Comparison of ENCODE assay signal across 14 cellular contexts in genomic region chr6:152130441-152130840, GRCh38.
DNase-seq lines count a peak whose midpoint lies in the region; TF ChIP-seq lines count a peak whose summit lies in the region.
"Had no signal": no experiment of that assay in that cellular context is flagged by ENCODE, and none has a peak within 500 bp of the region (broad histone marks: within the 10 kb centered on the region; RNA-seq: fewer than 3 reads in every experiment).

No MANE protein-coding gene starts in this region.

- TF ChIP-seq CTCF in PC-9 (conservative IDR thresholded peaks at IDR 0.05): no peak
- TF ChIP-seq CTCF in foreskin fibroblast (IDR thresholded peaks at IDR 0.05; ENCODE audit: low read depth, low read length): no peak
- TF ChIP-seq CTCF in ovary (IDR thresholded peaks at IDR 0.05): no peak

- H4K20me1 ChIP-seq in PC-9 (ENCODE audit: insufficient read depth): no peaks in the 10 kb centered on the region
- no peaks in the 10 kb centered on the region for H4K20me1 ChIP-seq in Karpas-422 (ENCODE audit: insufficient read depth, low read depth, low read length)

- H3K27ac ChIP-seq in ACC112 (ENCODE audit: low read depth, low read length) (no peak overlapping the region), PC-9 (no peak overlapping the region), ovary (peak overlapping the region; percentile 83 to 84), Karpas-422 (ENCODE audit: low read length) (no peak overlapping the region)
- H3K27ac ChIP-seq in effector memory CD4-positive, alpha-beta T cell (ENCODE audit: insufficient read depth, low read length, poor library complexity, severe bottlenecking): no peak overlapping the region
- H3K27ac ChIP-seq: KMS-11, neural progenitor cell had no signal

- intact Hi-C loops in PC-9 (cut with micrococcal nuclease; ENCODE audit: unreplicated experiment): no loop called here
- intact Hi-C loops in ovary (cut with DNase I): no loop called here

- H3K79me2 ChIP-seq in ACC112 (ENCODE audit: control insufficient read depth, insufficient read depth, low read length, unreplicated experiment) (no peaks in the 10 kb centered on the region), PC-9 (ENCODE audit: low read depth) (no peaks in the 10 kb centered on the region), Karpas-422 (ENCODE audit: low read length) (no peaks in the 10 kb centered on the region)

- TF ChIP-seq EP300 in ovary (IDR thresholded peaks at IDR 0.05): no peak

- CTCF ChIA-PET in PC-9 (lab: Charles Lee): interaction anchor here (0.7 kb wide), 1 partner anchor 101 kb away, joined by 3 read pairs; no protein-coding TSS in a partner anchor

- no peak for DNase-seq in PC-9
- DNase-seq in foreskin fibroblast: peak; percentile 25 to 66
- no peak for DNase-seq in ovary
- no peak for DNase-seq in effector memory CD4-positive, alpha-beta T cell
- DNase-seq in Karpas-422: no peak
- no peak for DNase-seq in cerebellar nuclear complex (lab: John Stamatoyannopoulos, UW)
- DNase-seq in NCI-H1694 treated with DMSO at 0.1 percent for 48 hours (lab: John Stamatoyannopoulos, UW): no peak
- DNase-seq: NCI-H2081; SK-N-SH; stimulated activated CD4-positive, alpha-beta T cell treated with anti-CD3 and anti-CD28 coated beads, Interleukin-15, amount 100 ng/mL, for 24 hours; stimulated activated CD8-positive, alpha-beta memory T cell treated with anti-CD3 and anti-CD28 coated beads, Interleukin-4, amount 100 ng/mL, for 48 hours had no signal

- H3K9ac ChIP-seq in Karpas-422 (ENCODE audit: low read length): no peak overlapping the region
- H3K9ac ChIP-seq: KMS-11, neural progenitor cell, SK-N-SH had no signal

- TF ChIP-seq POLR2A in ovary (IDR thresholded peaks at IDR 0.05): no peak

- WGBS in ovary, 3 donors: 22 to 40% (median 24%) methylated on average over 2 of the region's 2 CpGs

- BruUV-seq in PC-9 (replicated peaks; lab: Mats Ljungman, UMichigan): no TSS peak

- no peak overlapping the region for H2AFZ ChIP-seq in ACC112 (ENCODE audit: low read length, unreplicated experiment)
- no peak overlapping the region for H2AFZ ChIP-seq in PC-9
- H2AFZ ChIP-seq in Karpas-422 (ENCODE audit: low read length): no peak overlapping the region
- H2AFZ ChIP-seq: neural progenitor cell had no signal

- H3K4me1 ChIP-seq in ACC112 (ENCODE audit: control insufficient read depth, insufficient read depth, low read length, unreplicated experiment) (peaks cover 13% of the 10 kb centered on the region), PC-9 (replicated peaks; ENCODE audit: insufficient read depth) (peaks cover 24% of the 10 kb centered on the region), ovary (ENCODE audit: insufficient read depth) (peaks cover 7% of the 10 kb centered on the region), Karpas-422 (ENCODE audit: low read length) (no peaks in the 10 kb centered on the region)
- H3K4me1 ChIP-seq in effector memory CD4-positive, alpha-beta T cell (ENCODE audit: control insufficient read depth, insufficient read depth, low read length, poor library complexity, severe bottlenecking): no peaks in the 10 kb centered on the region
- H3K4me1 ChIP-seq: neural progenitor cell had no signal

- H3K9me3 ChIP-seq in PC-9 (ENCODE audit: insufficient read depth, low read depth) (no peaks in the 10 kb centered on the region), ovary (no peaks in the 10 kb centered on the region), Karpas-422 (ENCODE audit: low read length) (no peaks in the 10 kb centered on the region)
- H3K9me3 ChIP-seq in effector memory CD4-positive, alpha-beta T cell (ENCODE audit: control insufficient read depth, low read length): no peaks in the 10 kb centered on the region
- H3K9me3 ChIP-seq: SK-N-SH had no signal

- H3K36me3 ChIP-seq in ACC112 (ENCODE audit: insufficient read depth, low read length) (no peaks in the 10 kb centered on the region), PC-9 (ENCODE audit: low read depth) (no peaks in the 10 kb centered on the region), ovary (no peaks in the 10 kb centered on the region), Karpas-422 (ENCODE audit: insufficient read depth, low read length) (peaks cover 44% of the 10 kb centered on the region; the same call in 1 of the 2 replicates)
- H3K36me3 ChIP-seq in effector memory CD4-positive, alpha-beta T cell (ENCODE audit: control insufficient read depth, insufficient read depth, low read length): peaks cover 88% of the 10 kb centered on the region
- H3K36me3 ChIP-seq: neural progenitor cell had no signal

- POLR2A ChIA-PET in PC-9 (lab: Charles Lee; ENCODE audit: unreplicated experiment): no interaction called here

- 0 out of 2 replicates have a peak, but pooled peaks cover 3% of the 10 kb centered on the region for H3K9me2 ChIP-seq in PC-9 (ENCODE audit: insufficient read depth)
- H3K9me2 ChIP-seq in Karpas-422 (replicated peaks; ENCODE audit: insufficient read depth, low read length): no peaks in the 10 kb centered on the region
- H3K9me2 ChIP-seq: SK-N-SH had no signal

- no peaks in the 10 kb centered on the region for H3K27me3 ChIP-seq in ACC112 (ENCODE audit: insufficient read depth, low read length)
- H3K27me3 ChIP-seq in PC-9 (ENCODE audit: insufficient read depth, low read depth): no peaks in the 10 kb centered on the region
- H3K27me3 ChIP-seq in ovary: no peaks in the 10 kb centered on the region
- H3K27me3 ChIP-seq in effector memory CD4-positive, alpha-beta T cell (replicated peaks; ENCODE audit: control insufficient read depth, insufficient read depth, low read length, poor library complexity, severe bottlenecking): no peaks in the 10 kb centered on the region
- no peaks in the 10 kb centered on the region for H3K27me3 ChIP-seq in Karpas-422 (ENCODE audit: low read length)
- H3K27me3 ChIP-seq: neural progenitor cell had no signal

- no peaks in the 10 kb centered on the region for H3F3A ChIP-seq in PC-9 (ENCODE audit: insufficient read depth, low read depth)

- H3K4me3 ChIP-seq in ACC112 (ENCODE audit: low read depth, low read length): peak overlapping the region; percentile 20; the same call in 1 of the 2 replicates
- no peak overlapping the region for H3K4me3 ChIP-seq in PC-9
- no peak overlapping the region for H3K4me3 ChIP-seq in foreskin fibroblast (ENCODE audit: low read depth in 1 of 2, low read length in 2 of 2)
- H3K4me3 ChIP-seq in ovary: peak overlapping the region; percentile 11
- H3K4me3 ChIP-seq in effector memory CD4-positive, alpha-beta T cell (ENCODE audit: insufficient read depth, low read depth, low read length, poor library complexity, severe bottlenecking): no peak overlapping the region
- H3K4me3 ChIP-seq in Karpas-422 (ENCODE audit: low read length): no peak overlapping the region
- H3K4me3 ChIP-seq: neural progenitor cell had no signal

- H3K4me2 ChIP-seq in PC-9 (peak overlapping the region; percentile 37; the same call in 1 of the 2 replicates), Karpas-422 (ENCODE audit: low read depth, low read length, poor library complexity, severe bottlenecking) (no peak overlapping the region)
- H3K4me2 ChIP-seq: KMS-11, neural progenitor cell, SK-N-SH had no signal

Comparison
In these comparisons a context has a peak if more than half of its experiments do, and no peak if none do; other contexts are left out.
1. H3K27ac ChIP-seq: peak in ovary (2 of 2); none in ACC112 (single experiment), PC-9 (single experiment), effector memory CD4-positive, alpha-beta T cell (single experiment) and Karpas-422 (single experiment).
2. H3K4me3 ChIP-seq: peak in ACC112 (single experiment) and ovary (single experiment); none in PC-9 (single experiment), foreskin fibroblast (0 of 2), effector memory CD4-positive, alpha-beta T cell (single experiment) and Karpas-422 (single experiment).
3. DNase-seq: peak in foreskin fibroblast (2 of 2); none in PC-9 (0 of 2), ovary (0 of 5), effector memory CD4-positive, alpha-beta T cell (0 of 3), Karpas-422 (single experiment), cerebellar nuclear complex (0 of 2) and NCI-H1694 treated with DMSO at 0.1 percent for 48 hours (single experiment).